27 cellular contexts compared by ENCODE assay signal in genomic region chr15:71702496-71702895, GRCh38.
"Had no signal": no experiment of that assay in that cellular context is flagged by ENCODE, and none has a peak within 500 bp of the region (broad histone marks: within the 10 kb centered on the region; RNA-seq: fewer than 3 reads in every experiment).

No MANE protein-coding gene starts in this region.

- FAIRE-seq: urothelium cell line had no signal

- DNase-seq: stimulated activated CD4-positive, alpha-beta T cell treated with anti-CD3 and anti-CD28 coated beads, Interleukin-2, amount 100 ng/mL, for 48 hours; stimulated activated CD4-positive, alpha-beta T cell treated with anti-CD3 and anti-CD28 coated beads, Interleukin-4, amount 100 ng/mL, for 1 hour; stimulated activated CD4-positive, alpha-beta T cell treated with anti-CD3 and anti-CD28 coated beads, Interleukin-4, amount 100 ng/mL, for 24 hours; stimulated activated CD4-positive, alpha-beta T cell treated with anti-CD3 and anti-CD28 coated beads, Interleukin-4, amount 100 ng/mL, for 4 hours; stimulated activated CD8-positive, alpha-beta memory T cell treated with anti-CD3 and anti-CD28 coated beads, Interleukin-4, amount 100 ng/mL, for 48 hours; stimulated activated naive B cell treated with anti-CD40 and anti-IgM and Interleukin-4, amounts not matched to agents 10 μg/mL and 1 μg/mL and 100 μg/mL, for 72 hours; stimulated activated naive CD4-positive, alpha-beta T cell; stimulated activated naive CD4-positive, alpha-beta T cell treated with Interleukin-2 at 50 U/mL for 16 hours; stimulated activated naive CD8-positive, alpha-beta T cell treated with anti-CD3 and anti-CD28 coated beads, Interleukin-15, amount 100 ng/mL, for 72 hours; stimulated activated naive CD8-positive, alpha-beta T cell treated with anti-CD3 and anti-CD28 coated beads, Interleukin-15, Interleukin-2, amounts not matched to agents 100 U/mL and 50 U/mL, for 24 hours; stomach; substantia nigra; testis; thyroid gland; tibial artery; transverse colon; trophoblast cell; upper lobe of left lung; upper lobe of right lung; uterus had no signal

- H3K4me1 ChIP-seq: testis, thyroid gland had no signal

- ATAC-seq: stimulated activated effector memory CD8-positive, alpha-beta T cell treated with anti-CD3 and anti-CD28 coated beads, Interleukin-12 subunit alpha, Interleukin-12 subunit beta, amount 100 ng/mL, for 72 hours; stimulated activated memory B cell treated with anti-CD40 and anti-IgM and Interleukin-4, amounts not matched to agents 10 μg/mL and 1 μg/mL and 100 μg/mL, for 72 hours; stimulated activated naive B cell treated with anti-CD40 and anti-IgM and Interleukin-4, amounts not matched to agents 10 μg/mL and 1 μg/mL and 100 μg/mL, for 72 hours; stimulated activated naive CD8-positive, alpha-beta T cell treated with anti-CD3 and anti-CD28 coated beads, Interleukin-15, amount 100 ng/mL, for 72 hours; stimulated activated naive CD8-positive, alpha-beta T cell treated with anti-CD3 and anti-CD28 coated beads, Interleukin-15, Interleukin-2, amounts not matched to agents 100 U/mL and 50 U/mL, for 24 hours; upper lobe of right lung had no signal

- H3K27ac ChIP-seq: stomach, suprapubic skin, testis, thoracic aorta, thyroid gland, tibial artery, tibial nerve, transverse colon, upper lobe of left lung, upper lobe of right lung, uterus, vagina had no signal

- H3K9me3 ChIP-seq: stomach, suprapubic skin, testis, thoracic aorta, thyroid gland, tibial artery, tibial nerve, transverse colon, upper lobe of left lung, upper lobe of right lung, uterus, vagina had no signal

- H3K4me3 ChIP-seq: stomach, suprapubic skin, testis, thoracic aorta, thyroid gland, tibial artery, tibial nerve, transverse colon, upper lobe of left lung, upper lobe of right lung, uterus, vagina had no signal

- H3K36me3 ChIP-seq: stomach, suprapubic skin, thoracic aorta, thyroid gland, tibial artery, tibial nerve, transverse colon, upper lobe of left lung, upper lobe of right lung, uterus, vagina had no signal

- H3K27me3 ChIP-seq: stomach, suprapubic skin, testis, thyroid gland, tibial artery, tibial nerve, transverse colon, upper lobe of left lung, upper lobe of right lung, uterus, vagina had no signal
